Comparison of ENCODE assay signal across 24 cellular contexts in genomic region chr15:24966364-24967103, GRCh38.
"Had no signal": no experiment of that assay in that cellular context is flagged by ENCODE, and none has a peak within 500 bp of the region (broad histone marks: within the 10 kb centered on the region; RNA-seq: fewer than 3 reads in every experiment).

No MANE protein-coding gene starts in this region.

- H3K9me3 ChIP-seq: thoracic aorta had no signal

- H3K4me3 ChIP-seq: hepatocyte, left ventricle myocardium inferior, thoracic aorta had no signal

- H3K4me2 ChIP-seq: hepatocyte had no signal

- H3K27me3 Mint-ChIP-seq: activated naive CD4-positive, alpha-beta T cell treated with anti-CD3 and anti-CD28 coated beads, Interleukin-2, amount 50 U/mL, for 24 hours; brain; dendritic cell treated with granulocyte-macrophage colony-stimulating factor and Interleukin-4, amounts not matched to agents 40 ng/mL and 50 ng/mL, for 4 days; stimulated activated memory B cell treated with anti-CD40 and anti-IgM and Interleukin-4, amounts not matched to agents 10 μg/mL and 1 μg/mL and 100 μg/mL, for 72 hours; type B pancreatic cell had no signal

- ATAC-seq: esophagus mucosa; natural killer cell; sciatic nerve; stimulated activated memory B cell treated with anti-CD40 and anti-IgM and Interleukin-4, amounts not matched to agents 10 μg/mL and 1 μg/mL and 100 μg/mL, for 72 hours had no signal

- H3K27me3 ChIP-seq: hepatocyte had no signal

- H2AFZ ChIP-seq: hepatocyte had no signal

- FAIRE-seq: frontal cortex, small intestine had no signal

- H3K27ac ChIP-seq: hepatocyte, left ventricle myocardium inferior, thoracic aorta had no signal

- DNase-seq: activated CD4-positive, CD25-positive, alpha-beta regulatory T cell treated with anti-CD3 and anti-CD28 coated beads, Interleukin-2, amount 50 U/mL, for 72 hours; activated gamma-delta T cell; aorta; caudate nucleus; effector CD8-positive, alpha-beta T cell; glutamatergic neuron; immature natural killer cell; kidney glomerular epithelial cell; left ventricle myocardium inferior; natural killer cell; small intestine; stimulated activated CD4-positive, alpha-beta T cell treated with anti-CD3 and anti-CD28 coated beads, Interleukin-2, amount 100 ng/mL, for 24 hours had no signal

- H3K4me1 Mint-ChIP-seq: activated naive CD4-positive, alpha-beta T cell treated with anti-CD3 and anti-CD28 coated beads, Interleukin-2, amount 50 U/mL, for 24 hours; mesothelial cell of epicardium; stimulated activated memory B cell treated with anti-CD40 and anti-IgM and Interleukin-4, amounts not matched to agents 10 μg/mL and 1 μg/mL and 100 μg/mL, for 72 hours had no signal

- H3K4me3 Mint-ChIP-seq: activated naive CD4-positive, alpha-beta T cell treated with anti-CD3 and anti-CD28 coated beads, Interleukin-2, amount 50 U/mL, for 24 hours; brain; dendritic cell treated with granulocyte-macrophage colony-stimulating factor and Interleukin-4, amounts not matched to agents 40 ng/mL and 50 ng/mL, for 4 days; immature natural killer cell; mesothelial cell of epicardium; natural killer cell; stimulated activated memory B cell treated with anti-CD40 and anti-IgM and Interleukin-4, amounts not matched to agents 10 μg/mL and 1 μg/mL and 100 μg/mL, for 72 hours; T-helper 1 cell treated with Interleukin-12 subunit alpha and Interleukin-12 subunit beta and Interleukin-4 antibody, amounts not matched to agents 30 μg/mL and 1 μg/mL, for 36 hours; type B pancreatic cell had no signal

- H3K27ac Mint-ChIP-seq: activated naive CD4-positive, alpha-beta T cell treated with anti-CD3 and anti-CD28 coated beads, Interleukin-2, amount 50 U/mL, for 24 hours; brain; dendritic cell treated with granulocyte-macrophage colony-stimulating factor and Interleukin-4, amounts not matched to agents 40 ng/mL and 50 ng/mL, for 4 days; immature natural killer cell; mesothelial cell of epicardium; natural killer cell; stimulated activated memory B cell treated with anti-CD40 and anti-IgM and Interleukin-4, amounts not matched to agents 10 μg/mL and 1 μg/mL and 100 μg/mL, for 72 hours; T-helper 1 cell treated with Interleukin-12 subunit alpha and Interleukin-12 subunit beta and Interleukin-4 antibody, amounts not matched to agents 30 μg/mL and 1 μg/mL, for 36 hours; type B pancreatic cell had no signal
